17 cellular contexts compared by ENCODE assay signal in genomic region chr13:53513199-53513598, GRCh38.
"Had no signal": no experiment of that assay in that cellular context is flagged by ENCODE, and none has a peak within 500 bp of the region (broad histone marks: within the 10 kb centered on the region; RNA-seq: fewer than 3 reads in every experiment).

No MANE protein-coding gene starts in this region.

- H3K27me3 ChIP-seq: body of pancreas, upper lobe of left lung had no signal

- H3K79me2 ChIP-seq: parathyroid adenoma had no signal

- ATAC-seq: activated CD8-positive, alpha-beta T cell treated with anti-CD3 and anti-CD28 coated beads, Interleukin-2, amount 10 ng/mL, durations not matched to agents 7 days and 5 days; body of pancreas; naive thymus-derived CD4-positive, alpha-beta T cell; stimulated activated naive CD8-positive, alpha-beta T cell treated with anti-CD3 and anti-CD28 coated beads, Interleukin-15, amount 100 ng/mL, for 72 hours had no signal

- H3K9ac ChIP-seq: parathyroid adenoma had no signal

- H3K4me1 ChIP-seq: body of pancreas, parathyroid adenoma, upper lobe of left lung had no signal

- DNase-seq: activated CD4-positive, alpha-beta T cell treated with anti-CD3 and anti-CD28 coated beads, Interleukin-2, amount 10 ng/mL, durations not matched to agents 24 days and 14 days; activated CD8-positive, alpha-beta T cell treated with anti-CD3 and anti-CD28 coated beads, Interleukin-2, amount 10 ng/mL, durations not matched to agents 7 days and 5 days; activated naive CD4-positive, alpha-beta T cell treated with anti-CD3 and anti-CD28 coated beads for 36 hours; activated T-cell treated with anti-CD3 and anti-CD28 coated beads, Interleukin-2, amount 50 U/mL, for 24 hours; body of pancreas; central memory CD4-positive, alpha-beta T cell; endodermal cell; foreskin fibroblast; naive thymus-derived CD4-positive, alpha-beta T cell; stimulated activated CD4-positive, alpha-beta T cell treated with anti-CD3 and anti-CD28 coated beads, Interleukin-15, amount 100 ng/mL, for 24 hours; stimulated activated CD4-positive, alpha-beta T cell treated with anti-CD3 and anti-CD28 coated beads, Interleukin-2, amount 100 ng/mL, for 48 hours; stimulated activated naive CD8-positive, alpha-beta T cell treated with anti-CD3 and anti-CD28 coated beads, Interleukin-15, amount 100 ng/mL, for 72 hours; upper lobe of left lung had no signal

- FAIRE-seq: colon, TTC549 had no signal

- H2AFZ ChIP-seq: parathyroid adenoma had no signal

- H3K4me3 ChIP-seq: body of pancreas, upper lobe of left lung had no signal

- H3K9me3 ChIP-seq: body of pancreas, upper lobe of left lung had no signal

- H3K36me3 ChIP-seq: upper lobe of left lung had no signal

- H3K27ac ChIP-seq: body of pancreas, epithelial cell of prostate, parathyroid adenoma, upper lobe of left lung had no signal
